ENCODE assay signal across 11 cellular contexts in genomic region chr4:185730849-185731608, GRCh38.
A peak's percentile ranks its signal among the peaks of the same experiment; 100 is the strongest.
DNase-seq lines count a peak whose midpoint lies in the region; ATAC-seq and TF ChIP-seq lines count a peak whose summit lies in the region.
"Had no signal": no experiment of that assay in that cellular context is flagged by ENCODE, and none has a peak within 500 bp of the region (broad histone marks: within the 10 kb centered on the region; RNA-seq: fewer than 3 reads in every experiment).

No MANE protein-coding gene starts in this region.

- H3K4me3 ChIP-seq in tibial artery: no peak overlapping the region
- no peak overlapping the region for H3K4me3 ChIP-seq in effector memory CD4-positive, alpha-beta T cell (ENCODE audit: insufficient read depth, low read depth, low read length, poor library complexity, severe bottlenecking)

- no peaks in the 10 kb centered on the region for H3K27me3 ChIP-seq in tibial artery
- H3K27me3 ChIP-seq in effector memory CD4-positive, alpha-beta T cell (replicated peaks; ENCODE audit: control insufficient read depth, insufficient read depth, low read length, poor library complexity, severe bottlenecking): no peaks in the 10 kb centered on the region

- H3K27ac ChIP-seq in epithelial cell of prostate (peak overlapping the region; percentile 75), tibial artery (peak overlapping the region; percentile 84 to 89)
- H3K27ac ChIP-seq in effector memory CD4-positive, alpha-beta T cell (ENCODE audit: insufficient read depth, low read length, poor library complexity, severe bottlenecking): no peak overlapping the region
- H3K27ac ChIP-seq: 22Rv1 had no signal

- H3K36me3 ChIP-seq in tibial artery: peaks cover 10 to 20% (median 10%) of the 10 kb centered on the region in 3 donors
- H3K36me3 ChIP-seq in effector memory CD4-positive, alpha-beta T cell (ENCODE audit: control insufficient read depth, insufficient read depth, low read length): no peaks in the 10 kb centered on the region

- H3K9me3 ChIP-seq in tibial artery: no peaks in the 10 kb centered on the region
- no peaks in the 10 kb centered on the region for H3K9me3 ChIP-seq in effector memory CD4-positive, alpha-beta T cell (ENCODE audit: control insufficient read depth, low read length)

- H3K4me1 ChIP-seq in tibial artery: peaks cover 0 to 95% (median 34%) of the 10 kb centered on the region in 4 donors
- H3K4me1 ChIP-seq in effector memory CD4-positive, alpha-beta T cell (ENCODE audit: control insufficient read depth, insufficient read depth, low read length, poor library complexity, severe bottlenecking): no peaks in the 10 kb centered on the region

- intact Hi-C loops in tibial artery (cut with DNase I; ENCODE audit: low total_unique reads): loop anchor here (10.0 kb wide), 1 partner anchor 76 kb away; no protein-coding TSS in a partner anchor

- DNase-seq in DMS53 (lab: John Stamatoyannopoulos, UW): peak; percentile 30
- DNase-seq in DMS53 treated with DMSO at 0.1 percent for 48 hours (lab: John Stamatoyannopoulos, UW; ENCODE audit: unreplicated experiment): no peak
- DNase-seq in epithelial cell of prostate (ENCODE audit: low read depth, low spot score): peak; percentile 49
- no peak for DNase-seq in tibial artery
- DNase-seq in effector memory CD4-positive, alpha-beta T cell: no peak
- DNase-seq in activated naive CD4-positive, alpha-beta T cell (lab: John Stamatoyannopoulos, UW): no peak
- no peak for DNase-seq in SHP77 treated with DMSO at 0.1 percent for 48 hours (lab: John Stamatoyannopoulos, UW)
- DNase-seq: activated naive CD8-positive, alpha-beta T cell treated with anti-CD3 and anti-CD28 coated beads, Interleukin-2, amount 10 ng/mL, durations not matched to agents 7 days and 5 days; NCI-H1092 treated with DMSO at 0.1 percent for 48 hours had no signal

- peak; percentile 45 to 57 for TF ChIP-seq CTCF in tibial artery (IDR thresholded peaks at IDR 0.05)

- peak; percentile 50 for ATAC-seq in HG03378 (IDR thresholded peaks at IDR 0.05; ENCODE audit: unreplicated experiment)

Comparison
In these comparisons a context has a peak if more than half of its experiments do, and no peak if none do; other contexts are left out.
1. DNase-seq: peak in DMS53 (single experiment) and epithelial cell of prostate (single experiment); none in DMS53 treated with DMSO at 0.1 percent for 48 hours (single experiment), tibial artery (0 of 2), effector memory CD4-positive, alpha-beta T cell (0 of 3), activated naive CD4-positive, alpha-beta T cell (0 of 4) and SHP77 treated with DMSO at 0.1 percent for 48 hours (single experiment).